In genomic region chr16:10502766-10503165, GRCh38 we compare ENCODE assay signal across 23 cellular contexts.
DNase-seq lines count a peak whose midpoint lies in the region; ATAC-seq, FAIRE-seq and TF ChIP-seq lines count a peak whose summit lies in the region.
"Had no signal": no experiment of that assay in that cellular context is flagged by ENCODE, and none has a peak within 500 bp of the region (broad histone marks: within the 10 kb centered on the region; RNA-seq: fewer than 3 reads in every experiment).

No MANE protein-coding gene starts in this region.

- intact Hi-C loops in transverse colon (cut with DNase I; ENCODE audit: low total_unique reads) (no loop called here), left colon (cut with DNase I, micrococcal nuclease) (no loop called here)

- H3K79me2 ChIP-seq in H9 (ENCODE audit: insufficient read depth, low read length) (no peaks in the 10 kb centered on the region), H1 (ENCODE audit: control insufficient read depth in 1 of 2, insufficient read depth in 2 of 2, low read length in 2 of 2) (no peaks in the 10 kb centered on the region), mesendoderm (ENCODE audit: control insufficient read depth, insufficient read depth, low read length) (no peaks in the 10 kb centered on the region)

- peak overlapping the region; percentile 69 for H2BK120ac ChIP-seq in H9 (ENCODE audit: low read depth, low read length, poor library complexity, severe bottlenecking)
- no peak overlapping the region for H2BK120ac ChIP-seq in H1 (replicated peaks; ENCODE audit: low read depth, low read length)
- no peak overlapping the region for H2BK120ac ChIP-seq in mesendoderm (ENCODE audit: low read depth, low read length)

- no peak overlapping the region for H3K56ac ChIP-seq in H9 (ENCODE audit: insufficient read length, low read depth, low read length)
- no peak overlapping the region for H3K56ac ChIP-seq in H1 (replicated peaks; ENCODE audit: insufficient read length, low read depth, low read length)
- H3K56ac ChIP-seq in mesendoderm (ENCODE audit: low read length): no peak overlapping the region

- H3K4me1 ChIP-seq in H9 (ENCODE audit: insufficient read depth, low read length): peaks cover 9% of the 10 kb centered on the region; the same call in 1 of the 2 replicates
- H3K4me1 ChIP-seq in H1 (replicated peaks in 1 of 4; ENCODE audit: control insufficient read depth in 3 of 4, insufficient read depth in 4 of 4, low read length in 3 of 4): peaks cover 0 to 17% (median 5%) of the 10 kb centered on the region in 4 experiments; a peak in 4 of 7 replicates
- peaks cover 2% of the 10 kb centered on the region for H3K4me1 ChIP-seq in mesendoderm (ENCODE audit: control insufficient read depth, low read depth, low read length)
- H3K4me1 ChIP-seq in transverse colon: no peaks in the 10 kb centered on the region
- H3K4me1 ChIP-seq: A549, Caco-2 had no signal

- H3K9me3 ChIP-seq in H9 (ENCODE audit: control insufficient read depth, low read depth, low read length): no peaks in the 10 kb centered on the region
- peaks cover 0 to 6% of the 10 kb centered on the region in 2 experiments; a peak in 2 of 4 replicates for H3K9me3 ChIP-seq in H1 (ENCODE audit: insufficient read depth in 2 of 2, low read depth in 1 of 2, low read length in 1 of 2)
- H3K9me3 ChIP-seq in transverse colon: no peaks in the 10 kb centered on the region
- H3K9me3 ChIP-seq: A549, Caco-2 had no signal

- H3K36me3 ChIP-seq in H1 (ENCODE audit: control insufficient read depth in 2 of 4, insufficient read depth in 4 of 4, low read length in 3 of 4) (no peaks in the 10 kb centered on the region), mesendoderm (ENCODE audit: control insufficient read depth, insufficient read depth, low read length) (no peaks in the 10 kb centered on the region), transverse colon (no peaks in the 10 kb centered on the region)
- H3K36me3 ChIP-seq: BLaER1 treated with 17β-estradiol and CSF1 and Interleukin-3, amounts not matched to agents 10 nM and 100 nM had no signal

- no peaks in the 10 kb centered on the region for H3K27me3 ChIP-seq in H9 (ENCODE audit: insufficient read depth, low read length)
- no peaks in the 10 kb centered on the region for H3K27me3 ChIP-seq in H1 (replicated peaks in 1 of 4; ENCODE audit: control insufficient read depth in 3 of 4, extremely low read depth in 1 of 4, insufficient read depth in 3 of 4, low read length in 3 of 4)
- H3K27me3 ChIP-seq in mesendoderm (ENCODE audit: insufficient read depth, low read length, poor library complexity): no peaks in the 10 kb centered on the region
- no peaks in the 10 kb centered on the region for H3K27me3 ChIP-seq in transverse colon
- H3K27me3 ChIP-seq: BLaER1 treated with 17β-estradiol and CSF1 and Interleukin-3, amounts not matched to agents 10 nM and 100 nM had no signal

- H3K4me1 Mint-ChIP-seq in H9: peaks cover 32 to 41% of the 10 kb centered on the region in 2 experiments

- TF ChIP-seq POLR2A in H1 (IDR thresholded peaks at IDR 0.05; ENCODE audit: control extremely low read depth in 1 of 2, low read depth in 2 of 2, low read length in 2 of 2) (no peak), transverse colon (IDR thresholded peaks at IDR 0.05) (no peak)

- CTCF ChIA-PET in H1 (lab: Charles Lee; ENCODE audit: partially characterized antibody): no interaction called here

- no peak overlapping the region for H4K8ac ChIP-seq in H9 (replicated peaks; ENCODE audit: insufficient read length, low read depth, low read length)
- H4K8ac ChIP-seq in H1 (ENCODE audit: extremely low read depth, insufficient read depth, low read length): no peak overlapping the region
- H4K8ac ChIP-seq in mesendoderm (ENCODE audit: low read depth, low read length): no peak overlapping the region

- POLR2A ChIA-PET in H1 (lab: Charles Lee; ENCODE audit: partially characterized antibody): no interaction called here

- H4K5ac ChIP-seq in H9 (ENCODE audit: insufficient read length, low read depth, low read length) (no peak overlapping the region), H1 (ENCODE audit: insufficient read length, low read depth, low read length) (no peak overlapping the region), mesendoderm (ENCODE audit: low read length) (no peak overlapping the region)

- in situ Hi-C loops in transverse colon (cut with MboI; ENCODE audit: low pct_ligation_motif_present in 1 of 4, low pct_unique_long_range_greater_than_20kb in 1 of 4, low sequenced_read_pairs in 3 of 4): loop anchor here in 1 of 4 donors (25.0 kb wide), 1 partner anchor 410 kb away; no protein-coding TSS in a partner anchor

- no peak for TF ChIP-seq EP300 in H1 (IDR thresholded peaks at IDR 0.05; ENCODE audit: borderline replicate concordance in 1 of 2, low read depth in 2 of 2, low read length in 2 of 2)
- TF ChIP-seq EP300 in transverse colon (IDR thresholded peaks at IDR 0.05; ENCODE audit: low read depth): no peak

- H2BK12ac ChIP-seq in H9 (ENCODE audit: insufficient read length, low read depth, low read length): no peak overlapping the region
- peak overlapping the region; percentile 68; the same call in 1 of the 2 replicates for H2BK12ac ChIP-seq in H1 (ENCODE audit: low read depth, low read length)

- no peak overlapping the region for H3K27ac ChIP-seq in H9 (ENCODE audit: insufficient read length, low read depth, low read length)
- no peak overlapping the region for H3K27ac ChIP-seq in H1 (ENCODE audit: low read depth, low read length)
- no peak overlapping the region for H3K27ac ChIP-seq in mesendoderm (ENCODE audit: low read depth, low read length)
- H3K27ac ChIP-seq in coronary artery: no peak overlapping the region
- H3K27ac ChIP-seq in transverse colon: no peak overlapping the region
- H3K27ac ChIP-seq: 22Rv1; A549; BLaER1 treated with 17β-estradiol and CSF1 and Interleukin-3, amounts not matched to agents 10 nM and 100 nM; C4-2B had no signal

- no peaks in the 10 kb centered on the region for H3K27me3 Mint-ChIP-seq in H9 (ENCODE audit: low read depth)
- H3K27me3 Mint-ChIP-seq: B cell; CD4-positive, alpha-beta memory T cell; CD4-positive, CD25-positive, alpha-beta regulatory T cell had no signal

- H3K79me1 ChIP-seq in H9 (ENCODE audit: insufficient read depth, low read depth, low read length, poor library complexity, severe bottlenecking): no peaks in the 10 kb centered on the region
- no peaks in the 10 kb centered on the region for H3K79me1 ChIP-seq in H1 (ENCODE audit: low read depth, low read length)
- no peaks in the 10 kb centered on the region for H3K79me1 ChIP-seq in mesendoderm (ENCODE audit: low read length)

- no peak for ATAC-seq in left colon
- ATAC-seq: A549 had no signal

- TF ChIP-seq RAD21 in H1 (IDR thresholded peaks at IDR 0.05 in 1 of 2, conservative IDR thresholded peaks at IDR 0.05 in 1 of 2; ENCODE audit: low read depth in 2 of 2, low read length in 2 of 2): no peak

- H2AK5ac ChIP-seq in H9 (ENCODE audit: insufficient read length, low read length) (no peak overlapping the region), H1 (ENCODE audit: low read depth, low read length) (no peak overlapping the region), mesendoderm (ENCODE audit: low read length) (no peak overlapping the region)

- H3K9me3 Mint-ChIP-seq in H9: peaks cover 19 to 24% of the 10 kb centered on the region in 2 experiments

- DNase-seq in CD1c-positive myeloid dendritic cell (ENCODE audit: extremely low spot score) (peak; percentile 53), H9 (no peak), H1 (ENCODE audit: low read depth in 1 of 2, low spot score in 2 of 2) (no peak), mesendoderm (peak; percentile 30), coronary artery (ENCODE audit: low spot score) (no peak), transverse colon (no peak), left colon (no peak)
- DNase-seq in activated effector memory CD4-positive, alpha-beta T cell treated with Interleukin-2 at 50 U/mL for 16 hours: no peak
- DNase-seq: AML-193; Caco-2; Calu3; CD4-positive, alpha-beta memory T cell; CD4-positive, CD25-positive, alpha-beta regulatory T cell; DMS79 treated with DMSO at 0.1 percent for 48 hours; GF-D8 had no signal

- H3K4me3 Mint-ChIP-seq in H9: no peak overlapping the region
- H3K4me3 Mint-ChIP-seq: B cell; CD4-positive, alpha-beta memory T cell; CD4-positive, CD25-positive, alpha-beta regulatory T cell had no signal

- H3T11ph ChIP-seq in H9 (ENCODE audit: low read length): no peak overlapping the region

- H3K4ac ChIP-seq in H9 (ENCODE audit: low read depth, low read length) (no peak overlapping the region), H1 (replicated peaks; ENCODE audit: insufficient read length, low read depth, low read length) (no peak overlapping the region), mesendoderm (ENCODE audit: low read depth, low read length) (no peak overlapping the region)

- H4K91ac ChIP-seq in H9 (ENCODE audit: insufficient read length, low read depth, low read length) (no peak overlapping the region), H1 (replicated peaks; ENCODE audit: insufficient read length, low read length) (no peak overlapping the region)

- no peak overlapping the region for H3K23ac ChIP-seq in H9 (ENCODE audit: insufficient read length, low read depth, low read length)
- no peak overlapping the region for H3K23ac ChIP-seq in H1 (ENCODE audit: insufficient read length)
- no peak overlapping the region for H3K23ac ChIP-seq in mesendoderm (ENCODE audit: low read length)

- H3K18ac ChIP-seq in H9 (ENCODE audit: insufficient read length, low read depth, low read length): no peak overlapping the region
- H3K18ac ChIP-seq in H1 (ENCODE audit: extremely low read depth, low read length): no peak overlapping the region; the same call in 1 of the 2 replicates
- H3K18ac ChIP-seq in mesendoderm (ENCODE audit: low read length): no peak overlapping the region

- peaks cover 6 to 20% (median 12%) of the 10 kb centered on the region in 3 experiments for H3K36me3 Mint-ChIP-seq in H9 (ENCODE audit: insufficient read depth in 1 of 3, low read depth in 3 of 3)
- H3K36me3 Mint-ChIP-seq: CD4-positive, alpha-beta memory T cell; CD4-positive, CD25-positive, alpha-beta regulatory T cell had no signal

- H2BK15ac ChIP-seq in H9 (ENCODE audit: low read depth, low read length): no peak overlapping the region
- H2BK15ac ChIP-seq in H1 (ENCODE audit: low read length): no peak overlapping the region
- no peak overlapping the region for H2BK15ac ChIP-seq in mesendoderm (replicated peaks; ENCODE audit: low read depth)

- H2BK20ac ChIP-seq in H9 (ENCODE audit: low read depth, low read length, poor library complexity, severe bottlenecking): no peak overlapping the region
- peak overlapping the region; percentile 90; the same call in 1 of the 2 replicates for H2BK20ac ChIP-seq in H1 (ENCODE audit: low read length)

- H3K14ac ChIP-seq in H9 (ENCODE audit: insufficient read depth, low read length): no peak overlapping the region
- H3K14ac ChIP-seq in H1 (ENCODE audit: insufficient read length): no peak overlapping the region

- H2AFZ ChIP-seq in H9 (ENCODE audit: low read length): no peak overlapping the region
- H2AFZ ChIP-seq in H1 (ENCODE audit: low read length): no peak overlapping the region

- H4K20me1 ChIP-seq in H9 (ENCODE audit: control insufficient read depth, insufficient read depth, insufficient read length) (no peaks in the 10 kb centered on the region), H1 (replicated peaks in 1 of 2; ENCODE audit: control insufficient read depth in 1 of 2, insufficient read depth in 2 of 2, low read length in 2 of 2) (no peaks in the 10 kb centered on the region)
- H4K20me1 ChIP-seq: BLaER1 treated with 17β-estradiol and CSF1 and Interleukin-3, amounts not matched to agents 10 nM and 100 nM had no signal

- H3K4me2 ChIP-seq in H9 (ENCODE audit: insufficient read depth, insufficient read length, low read length) (no peak overlapping the region), H1 (ENCODE audit: insufficient read depth in 1 of 2, low read depth in 2 of 2, low read length in 2 of 2) (no peak overlapping the region), mesendoderm (ENCODE audit: low read length) (no peak overlapping the region)
- H3K4me2 ChIP-seq: A549; BLaER1 treated with 17β-estradiol and CSF1 and Interleukin-3, amounts not matched to agents 10 nM and 100 nM had no signal

- TF ChIP-seq CTCF in H9 (conservative IDR thresholded peaks at IDR 0.05): no peak
- TF ChIP-seq CTCF in H1 (IDR thresholded peaks at IDR 0.05; ENCODE audit: control extremely low read depth in 1 of 3, insufficient read depth in 1 of 3, low read depth in 1 of 3, low read length in 3 of 3): no peak
- TF ChIP-seq CTCF in coronary artery (IDR thresholded peaks at IDR 0.05): no peak
- TF ChIP-seq CTCF in transverse colon (IDR thresholded peaks at IDR 0.05): no peak

- H3K4me3 ChIP-seq in H1 (ENCODE audit: extremely low read depth in 1 of 4, insufficient read depth in 2 of 4, low read depth in 3 of 4, low read length in 4 of 4): no peak overlapping the region
- H3K4me3 ChIP-seq in mesendoderm (ENCODE audit: low read length): no peak overlapping the region
- no peak overlapping the region for H3K4me3 ChIP-seq in coronary artery
- no peak overlapping the region for H3K4me3 ChIP-seq in transverse colon
- H3K4me3 ChIP-seq: A549; BLaER1 treated with 17β-estradiol and CSF1 and Interleukin-3, amounts not matched to agents 10 nM and 100 nM had no signal

- H3K9ac ChIP-seq in H9 (ENCODE audit: extremely low read depth, insufficient read length, low read length): no peak overlapping the region
- no peak overlapping the region for H3K9ac ChIP-seq in H1 (replicated peaks in 1 of 4; ENCODE audit: extremely low read depth in 1 of 4, low read depth in 3 of 4, low read length in 3 of 4)
- H3K9ac ChIP-seq in mesendoderm (ENCODE audit: low read length): no peak overlapping the region
- H3K9ac ChIP-seq: BLaER1 treated with 17β-estradiol and CSF1 and Interleukin-3, amounts not matched to agents 10 nM and 100 nM had no signal

- H3K23me2 ChIP-seq in H9 (ENCODE audit: insufficient read length, low read depth, low read length, poor library complexity, severe bottlenecking) (no peaks in the 10 kb centered on the region), H1 (ENCODE audit: low read depth, low read length) (no peaks in the 10 kb centered on the region)

- no peak overlapping the region for H3K27ac Mint-ChIP-seq in H9
- H3K27ac Mint-ChIP-seq: B cell; CD4-positive, CD25-positive, alpha-beta regulatory T cell had no signal

- no CpG with 5 or more reads among the region's 6 CpGs for WGBS in H9 (ENCODE audit: extremely low coverage, insufficient read length, low lambda C conversion rate)
- 80% methylated on average over 5 of the region's 6 CpGs; no CpG with 5 or more reads in 1 of the 2 experiments for WGBS in H1 (ENCODE audit: extremely low coverage in 1 of 2, insufficient coverage in 1 of 2, insufficient read length in 1 of 2, insufficient replicate concordance in 2 of 2, low coverage in 1 of 2, low lambda C conversion rate in 2 of 2, missing lambda C conversion rate in 1 of 2), 2 experiments
- no CpG with 5 or more reads among the region's 6 CpGs for WGBS in mesendoderm (ENCODE audit: extremely low coverage, insufficient coverage, low lambda C conversion rate)
- WGBS in transverse colon (ENCODE audit: low coverage in 1 of 2), 2 donors: 91 to 98% methylated on average over 5 to 6 of the region's 6 CpGs

- no peak for FAIRE-seq in H1 (lab: Jason Lieb, UNC)
- FAIRE-seq: A549, D721Med, G401.6, GM12891 had no signal

- H2BK5ac ChIP-seq in H9 (ENCODE audit: insufficient read length, low read length) (no peak overlapping the region), H1 (ENCODE audit: low read depth, low read length) (no peak overlapping the region; the same call in 1 of the 2 replicates), mesendoderm (ENCODE audit: low read length) (no peak overlapping the region)

Comparison
In these comparisons a context has a peak if more than half of its experiments do, and no peak if none do; other contexts are left out.
1. DNase-seq: peak in CD1c-positive myeloid dendritic cell (single experiment) and mesendoderm (single experiment); none in H9 (single experiment), H1 (0 of 2), coronary artery (single experiment), transverse colon (single experiment), activated effector memory CD4-positive, alpha-beta T cell treated with Interleukin-2 at 50 U/mL for 16 hours (single experiment) and left colon (0 of 2).